36 cellular contexts compared by ENCODE assay signal in the genomic region with DNA sequence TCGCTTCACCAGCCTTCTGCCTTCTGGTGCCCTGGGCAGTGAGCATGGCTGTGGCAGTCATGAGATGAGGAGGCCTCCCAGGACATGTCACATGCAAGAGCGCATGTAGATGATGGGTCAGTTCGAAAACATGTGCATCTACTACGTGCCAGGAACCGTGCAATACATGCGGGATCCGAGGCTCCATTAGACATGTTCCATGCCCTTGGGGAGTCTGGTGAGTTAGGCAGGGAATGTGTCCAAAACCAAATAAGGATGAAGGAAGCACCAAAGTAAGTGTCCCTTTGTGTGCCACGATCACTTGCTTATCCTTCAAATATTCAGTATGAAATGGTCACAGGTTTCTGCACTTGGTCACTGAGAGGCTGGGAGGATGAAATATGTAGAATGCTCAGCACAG.
"Had no signal": no experiment of that assay in that cellular context is flagged by ENCODE, and none has a peak within 500 bp of the region (broad histone marks: within the 10 kb centered on the region; RNA-seq: fewer than 3 reads in every experiment).

No MANE protein-coding gene starts in this region.

- H3K27ac Mint-ChIP-seq: activated B cell treated with CpG ODN at 0.5 μM for 24 hours; activated CD4-positive, alpha-beta memory T cell treated with anti-CD3 and anti-CD28 coated beads for 36 hours; activated CD4-positive, alpha-beta T cell treated with anti-CD3 and anti-CD28 coated beads, Interleukin-2, amount 10 ng/mL, durations not matched to agents 24 days and 14 days; activated CD8-positive, alpha-beta T cell treated with anti-CD3 and anti-CD28 coated beads for 36 hours; activated naive CD4-positive, alpha-beta T cell treated with anti-CD3 and anti-CD28 coated beads, Interleukin-2, amount 10 ng/mL, durations not matched to agents 7 days and 5 days; activated naive CD4-positive, alpha-beta T cell treated with anti-CD3 and anti-CD28 coated beads, Interleukin-2, amount 50 U/mL, for 72 hours; activated naive CD8-positive, alpha-beta T cell treated with anti-CD3 and anti-CD28 coated beads for 36 hours; activated T-cell treated with anti-CD3 and anti-CD28 coated beads, Interleukin-2, amount 50 U/mL, for 72 hours; activated T-helper 1 cell treated with anti-CD3 and anti-CD28 coated beads, Interleukin-12 subunit alpha, Interleukin-12 subunit beta, Interleukin-2, Interleukin-4 antibody, amounts not matched to agents 30 ng/mL and 10 ng/mL and 1 ng/mL, durations not matched to agents 14 hours and 24 hours and 36 hours; activated T-helper 17 cell treated with anti-CD3 and anti-CD28 coated beads, Interleukin-2, amount 50 U/mL, for 72 hours; T-helper 1 cell treated with Interleukin-12 subunit alpha and Interleukin-12 subunit beta and Interleukin-4 antibody, amounts not matched to agents 30 μg/mL and 1 μg/mL, for 36 hours; T-helper 2 cell treated with Interferon-gamma antibody and Interleukin-4, amounts not matched to agents 5 μg/mL and 100 μg/mL, for 36 hours had no signal

- H3K4me3 Mint-ChIP-seq: activated B cell treated with CpG ODN at 0.5 μM for 24 hours; activated CD4-positive, alpha-beta memory T cell treated with anti-CD3 and anti-CD28 coated beads for 36 hours; activated CD4-positive, alpha-beta T cell treated with anti-CD3 and anti-CD28 coated beads, Interleukin-2, amount 10 ng/mL, durations not matched to agents 24 days and 14 days; activated CD8-positive, alpha-beta T cell treated with anti-CD3 and anti-CD28 coated beads for 36 hours; activated naive CD4-positive, alpha-beta T cell treated with anti-CD3 and anti-CD28 coated beads, Interleukin-2, amount 10 ng/mL, durations not matched to agents 7 days and 5 days; activated naive CD8-positive, alpha-beta T cell treated with anti-CD3 and anti-CD28 coated beads for 36 hours; activated T-cell treated with anti-CD3 and anti-CD28 coated beads, Interleukin-2, amount 50 U/mL, for 4 hours; activated T-cell treated with anti-CD3 and anti-CD28 coated beads, Interleukin-2, amount 50 U/mL, for 72 hours; activated T-helper 1 cell treated with anti-CD3 and anti-CD28 coated beads, Interleukin-12 subunit alpha, Interleukin-12 subunit beta, Interleukin-2, Interleukin-4 antibody, amounts not matched to agents 30 ng/mL and 10 ng/mL and 1 ng/mL, durations not matched to agents 14 hours and 24 hours and 36 hours; activated T-helper 17 cell treated with anti-CD3 and anti-CD28 coated beads, Interleukin-2, amount 50 U/mL, for 72 hours; T-helper 1 cell treated with Interleukin-12 subunit alpha and Interleukin-12 subunit beta and Interleukin-4 antibody, amounts not matched to agents 30 μg/mL and 1 μg/mL, for 36 hours; T-helper 2 cell treated with Interferon-gamma antibody and Interleukin-4, amounts not matched to agents 5 μg/mL and 100 μg/mL, for 36 hours had no signal

- H3K9me3 Mint-ChIP-seq: activated B cell treated with CpG ODN at 0.5 μM for 24 hours; activated CD4-positive, alpha-beta memory T cell treated with anti-CD3 and anti-CD28 coated beads for 36 hours; activated CD4-positive, alpha-beta T cell treated with anti-CD3 and anti-CD28 coated beads, Interleukin-2, amount 10 ng/mL, durations not matched to agents 24 days and 14 days; activated CD8-positive, alpha-beta T cell treated with anti-CD3 and anti-CD28 coated beads for 36 hours; activated naive CD4-positive, alpha-beta T cell treated with anti-CD3 and anti-CD28 coated beads, Interleukin-2, amount 10 ng/mL, durations not matched to agents 7 days and 5 days; activated naive CD4-positive, alpha-beta T cell treated with anti-CD3 and anti-CD28 coated beads, Interleukin-2, amount 50 U/mL, for 72 hours; activated naive CD8-positive, alpha-beta T cell treated with anti-CD3 and anti-CD28 coated beads for 36 hours; activated T-cell treated with anti-CD3 and anti-CD28 coated beads, Interleukin-2, amount 50 U/mL, for 4 hours; activated T-cell treated with anti-CD3 and anti-CD28 coated beads, Interleukin-2, amount 50 U/mL, for 72 hours; activated T-helper 1 cell treated with anti-CD3 and anti-CD28 coated beads, Interleukin-12 subunit alpha, Interleukin-12 subunit beta, Interleukin-2, Interleukin-4 antibody, amounts not matched to agents 30 ng/mL and 10 ng/mL and 1 ng/mL, durations not matched to agents 14 hours and 24 hours and 36 hours; activated T-helper 17 cell treated with anti-CD3 and anti-CD28 coated beads, Interleukin-2, amount 50 U/mL, for 72 hours; T-helper 1 cell treated with Interleukin-12 subunit alpha and Interleukin-12 subunit beta and Interleukin-4 antibody, amounts not matched to agents 30 μg/mL and 1 μg/mL, for 36 hours; T-helper 2 cell treated with Interferon-gamma antibody and Interleukin-4, amounts not matched to agents 5 μg/mL and 100 μg/mL, for 36 hours had no signal

- DNase-seq: activated B cell treated with CpG ODN at 0.5 μM for 24 hours; activated CD4-positive, alpha-beta memory T cell treated with anti-CD3 and anti-CD28 coated beads for 36 hours; activated CD4-positive, alpha-beta T cell treated with anti-CD3 and anti-CD28 coated beads for 4 hours; activated CD4-positive, alpha-beta T cell treated with anti-CD3 and anti-CD28 coated beads, Interleukin-2, amount 10 ng/mL, durations not matched to agents 24 days and 14 days; activated CD4-positive, alpha-beta T cell treated with anti-CD3 and anti-CD28 coated beads, Interleukin-2, amount 50 U/mL, for 1 hour; activated CD4-positive, alpha-beta T cell treated with anti-CD3 and anti-CD28 coated beads, Interleukin-2, amount 50 U/mL, for 4 hours; activated CD4-positive, CD25-positive, alpha-beta regulatory T cell treated with anti-CD3 and anti-CD28 coated beads, Interleukin-2, amount 50 U/mL, for 72 hours; activated CD8-positive, alpha-beta memory T cell treated with anti-CD3 and anti-CD28 coated beads, Interleukin-2, amount 50 U/mL, for 4 hours; activated CD8-positive, alpha-beta T cell treated with anti-CD3 and anti-CD28 coated beads for 36 hours; activated effector memory CD4-positive, alpha-beta T cell treated with anti-CD3 and anti-CD28 coated beads, Interleukin-2, amount 50 U/mL, for 16 hours; activated gamma-delta T cell treated with Interleukin-2 at 50 U/mL for 16 hours; activated naive CD4-positive, alpha-beta T cell; activated naive CD4-positive, alpha-beta T cell treated with anti-CD3 and anti-CD28 coated beads, Interleukin-2, amount 10 ng/mL, durations not matched to agents 7 days and 5 days; activated naive CD8-positive, alpha-beta T cell treated with anti-CD3 and anti-CD28 coated beads for 36 hours; activated T-cell treated with anti-CD3 and anti-CD28 coated beads for 4 hours; activated T-cell treated with anti-CD3 and anti-CD28 coated beads, Interleukin-2, amount 50 U/mL, for 1 hour; activated T-cell treated with anti-CD3 and anti-CD28 coated beads, Interleukin-2, amount 50 U/mL, for 4 hours; activated T-cell treated with anti-CD3 and anti-CD28 coated beads, Interleukin-2, amount 50 U/mL, for 72 hours; adrenal gland; amniotic stem cell; aorta; body of pancreas; brain microvascular endothelial cell; central memory CD4-positive, alpha-beta T cell; T-helper 1 cell; T-helper 2 cell; T-helper 9 cell had no signal

- H3K4me1 ChIP-seq: adrenal gland, body of pancreas, breast epithelium had no signal

- H3K9me3 ChIP-seq: adrenal gland, body of pancreas had no signal

- H3K36me3 ChIP-seq: adrenal gland, brain microvascular endothelial cell, breast epithelium had no signal

- H3K4me1 Mint-ChIP-seq: activated B cell treated with CpG ODN at 0.5 μM for 24 hours; activated CD4-positive, alpha-beta T cell treated with anti-CD3 and anti-CD28 coated beads, Interleukin-2, amount 10 ng/mL, durations not matched to agents 24 days and 14 days; activated naive CD4-positive, alpha-beta T cell treated with anti-CD3 and anti-CD28 coated beads, Interleukin-2, amount 10 ng/mL, durations not matched to agents 7 days and 5 days; activated naive CD8-positive, alpha-beta T cell treated with anti-CD3 and anti-CD28 coated beads for 36 hours; activated T-helper 17 cell treated with anti-CD3 and anti-CD28 coated beads, Interleukin-2, amount 50 U/mL, for 72 hours had no signal

- H3K4me3 ChIP-seq: adrenal gland, body of pancreas, breast epithelium had no signal

- H3K27me3 ChIP-seq: body of pancreas had no signal

- H3K36me3 Mint-ChIP-seq: activated CD4-positive, alpha-beta memory T cell treated with anti-CD3 and anti-CD28 coated beads for 36 hours; activated naive CD4-positive, alpha-beta T cell treated with anti-CD3 and anti-CD28 coated beads, Interleukin-2, amount 10 ng/mL, durations not matched to agents 7 days and 5 days; activated naive CD4-positive, alpha-beta T cell treated with anti-CD3 and anti-CD28 coated beads, Interleukin-2, amount 50 U/mL, for 72 hours; activated naive CD8-positive, alpha-beta T cell treated with anti-CD3 and anti-CD28 coated beads for 36 hours had no signal

- H3K27ac ChIP-seq: adrenal gland, body of pancreas, brain microvascular endothelial cell, breast epithelium, VCaP had no signal

- FAIRE-seq: astrocyte, TTC549 had no signal
